8 cellular contexts compared by ENCODE assay signal in genomic region chr16:70778901-70779309, GRCh38. TPM values are rescaled to one million over a fixed set of nuclear protein-coding genes. Genes with fewer than 3 reads are reported as not detected.
DNase-seq lines count a peak whose midpoint lies in the region; ATAC-seq and TF ChIP-seq lines count a peak whose summit lies in the region.

No MANE protein-coding gene starts in this region.

- DNase-seq in SHP77 (lab: John Stamatoyannopoulos, UW) (peak; percentile 82 to 86), foreskin keratinocyte (peak; percentile 76 to 89), gastrocnemius medialis (peak; percentile 32 to 74), NAMALWA (ENCODE audit: low spot score) (no peak)
- DNase-seq in activated CD4-positive, alpha-beta T cell treated with anti-CD3 and anti-CD28 coated beads for 4 hours: no peak

- H3K9me3 ChIP-seq in HEK293 (ENCODE audit: control insufficient read depth, insufficient read depth, low read depth, low read length) (no peaks in the 10 kb centered on the region), gastrocnemius medialis (no peaks in the 10 kb centered on the region)

- H3K27ac ChIP-seq in HEK293 (ENCODE audit: extremely low read depth, low read depth, low read length): no peak overlapping the region
- no peak overlapping the region for H3K27ac ChIP-seq in foreskin keratinocyte
- peak overlapping the region; percentile 6 to 68 (median 52) for H3K27ac ChIP-seq in gastrocnemius medialis

- in situ Hi-C loops in gastrocnemius medialis (cut with MboI; ENCODE audit: low sequenced_read_pairs in 4 of 4): loop anchor here in 1 of 4 donors (10.0 kb wide), 1 partner anchor 104 kb away; no protein-coding TSS in a partner anchor

- ATAC-seq in foreskin keratinocyte (peak; percentile 97), gastrocnemius medialis (peak; percentile 75 to 91), GM18502 (IDR thresholded peaks at IDR 0.05; ENCODE audit: poor library complexity, unreplicated experiment) (no peak), GM18858 (IDR thresholded peaks at IDR 0.05; ENCODE audit: unreplicated experiment) (no peak)

- TF ChIP-seq POLR2A in gastrocnemius medialis (IDR thresholded peaks at IDR 0.05): no peak

- H3K4me3 ChIP-seq in HEK293 (ENCODE audit: low read depth, low read length) (no peak overlapping the region), gastrocnemius medialis (no peak overlapping the region)

- H3K36me3 ChIP-seq in HEK293 (ENCODE audit: control insufficient read depth in 2 of 2, insufficient read depth in 1 of 2, low read length in 2 of 2) (peaks cover 4 to 55% of the 10 kb centered on the region in 2 experiments; a peak in 2 of 3 replicates), gastrocnemius medialis (peaks cover 0 to 37% of the 10 kb centered on the region in 2 donors)

- intact Hi-C loops in gastrocnemius medialis (cut with DNase I; ENCODE audit: low total_unique reads): loop anchor here (2.0 kb wide), 1 partner anchor 22 kb away; the partner anchor contains the start of gene VAC14

- POLR2A ChIA-PET in HEK293 (lab: Yijun Ruan, JAX): interaction anchor here (1.9 kb wide), 1 partner anchor 22 kb away, joined by 7 read pairs; the partner anchor contains the start of gene VAC14

- CTCF ChIA-PET in HEK293 (lab: Yijun Ruan, JAX): interaction anchor here (0.6 to 3.2 kb wide), 5 partner anchors 8 to 1177 kb away, joined by 3 to 18 read pairs (median 4); no protein-coding TSS in a partner anchor

- H3K4me1 ChIP-seq in HEK293 (ENCODE audit: control insufficient read depth, insufficient read depth, low read length) (no peaks in the 10 kb centered on the region), foreskin keratinocyte (no peaks in the 10 kb centered on the region), gastrocnemius medialis (peaks cover 8 to 10% of the 10 kb centered on the region in 2 donors)

- TF ChIP-seq CTCF in HEK293 (tag by site-specific recombination; IDR thresholded peaks at IDR 0.05): no peak
- no peak for TF ChIP-seq CTCF in foreskin keratinocyte (conservative IDR thresholded peaks at IDR 0.05)
- no peak for TF ChIP-seq CTCF in gastrocnemius medialis (IDR thresholded peaks at IDR 0.05 in 4 of 5, conservative IDR thresholded peaks at IDR 0.05 in 1 of 5)

- H3K27me3 ChIP-seq in foreskin keratinocyte: no peaks in the 10 kb centered on the region
- H3K27me3 ChIP-seq in gastrocnemius medialis: no peaks in the 10 kb centered on the region

TF ChIP-seq in HEK293, 187 proteins besides CTCF, POLR2A, EP300 and RAD21 (continues in another document):
- TF ChIP-seq ZNF701 (tag by site-specific recombination; IDR thresholded peaks at IDR 0.05) (no peak), ZNF175 (tag by site-specific recombination; IDR thresholded peaks at IDR 0.05) (no peak), OVOL3 (tag by site-specific recombination; IDR thresholded peaks at IDR 0.05) (0 out of 2 replicates have a peak, but pooled peaks have one; percentile 24), ZNF785 (tag by site-specific recombination; IDR thresholded peaks at IDR 0.05) (no peak), ZNF558 (tag by site-specific recombination; IDR thresholded peaks at IDR 0.05) (peak; percentile 44; the same call in 1 of the 2 replicates), ZNF311 (tag by site-specific recombination; IDR thresholded peaks at IDR 0.05; ENCODE audit: borderline replicate concordance) (no peak), WT1 (tag by site-specific recombination; IDR thresholded peaks at IDR 0.05) (no peak), ZNF362 (tag by site-specific recombination; IDR thresholded peaks at IDR 0.05) (no peak), ZNF248 (tag by site-specific recombination; IDR thresholded peaks at IDR 0.05) (no peak), ZNF221 (tag by site-specific recombination; IDR thresholded peaks at IDR 0.05; ENCODE audit: borderline replicate concordance) (peak; percentile 97; the same call in 1 of the 2 replicates), GLI2 (tag by site-specific recombination; IDR thresholded peaks at IDR 0.05; ENCODE audit: borderline replicate concordance, low read depth) (no peak), KLF9 (tag by site-specific recombination; IDR thresholded peaks at IDR 0.05; ENCODE audit: low read depth) (peak; percentile 23; the same call in 1 of the 2 replicates), ZNF211 (tag by site-specific recombination; IDR thresholded peaks at IDR 0.05; ENCODE audit: low read depth) (no peak), ZBTB21 (tag by site-specific recombination; IDR thresholded peaks at IDR 0.05) (peak; percentile 79), ZNF416 (tag by site-specific recombination; IDR thresholded peaks at IDR 0.05) (0 out of 2 replicates have a peak, but pooled peaks have one; percentile 22), ELK4 (IDR thresholded peaks at IDR 0.05; ENCODE audit: borderline replicate concordance, low read depth, low read length) (no peak), ZNF510 (tag by site-specific recombination; IDR thresholded peaks at IDR 0.05; ENCODE audit: insufficient replicate concordance) (no peak), ZNF843 (tag by site-specific recombination; IDR thresholded peaks at IDR 0.05) (peak; percentile 64; the same call in 1 of the 2 replicates), ZNF658 (tag by site-specific recombination; IDR thresholded peaks at IDR 0.05) (no peak), ZNF768 (tag by site-specific recombination; IDR thresholded peaks at IDR 0.05) (peak; percentile 97), ZNF670 (tag by site-specific recombination; IDR thresholded peaks at IDR 0.05; ENCODE audit: low read depth) (no peak), ZNF645 (tag by site-specific recombination; IDR thresholded peaks at IDR 0.05) (no peak), ZNF37A (tag by site-specific recombination; IDR thresholded peaks at IDR 0.05) (no peak), ZNF776 (tag by site-specific recombination; IDR thresholded peaks at IDR 0.05; ENCODE audit: borderline replicate concordance) (no peak)
- TF ChIP-seq, protein P1, sequence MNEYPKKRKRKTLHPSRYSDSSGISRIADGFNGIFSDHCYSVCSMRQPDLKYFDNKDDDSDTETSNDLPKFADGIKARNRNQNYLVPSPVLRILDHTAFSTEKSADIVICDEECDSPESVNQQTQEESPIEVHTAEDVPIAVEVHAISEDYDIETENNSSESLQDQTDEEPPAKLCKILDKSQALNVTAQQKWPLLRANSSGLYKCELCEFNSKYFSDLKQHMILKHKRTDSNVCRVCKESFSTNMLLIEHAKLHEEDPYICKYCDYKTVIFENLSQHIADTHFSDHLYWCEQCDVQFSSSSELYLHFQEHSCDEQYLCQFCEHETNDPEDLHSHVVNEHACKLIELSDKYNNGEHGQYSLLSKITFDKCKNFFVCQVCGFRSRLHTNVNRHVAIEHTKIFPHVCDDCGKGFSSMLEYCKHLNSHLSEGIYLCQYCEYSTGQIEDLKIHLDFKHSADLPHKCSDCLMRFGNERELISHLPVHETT (tag by site-specific recombination; IDR thresholded peaks at IDR 0.05): peak; percentile 78
- TF ChIP-seq, protein P2, sequence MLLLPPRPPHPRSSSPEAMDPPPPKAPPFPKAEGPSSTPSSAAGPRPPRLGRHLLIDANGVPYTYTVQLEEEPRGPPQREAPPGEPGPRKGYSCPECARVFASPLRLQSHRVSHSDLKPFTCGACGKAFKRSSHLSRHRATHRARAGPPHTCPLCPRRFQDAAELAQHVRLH (tag by site-specific recombination; IDR thresholded peaks at IDR 0.05): peak; percentile 95
- TF ChIP-seq, protein P3, sequence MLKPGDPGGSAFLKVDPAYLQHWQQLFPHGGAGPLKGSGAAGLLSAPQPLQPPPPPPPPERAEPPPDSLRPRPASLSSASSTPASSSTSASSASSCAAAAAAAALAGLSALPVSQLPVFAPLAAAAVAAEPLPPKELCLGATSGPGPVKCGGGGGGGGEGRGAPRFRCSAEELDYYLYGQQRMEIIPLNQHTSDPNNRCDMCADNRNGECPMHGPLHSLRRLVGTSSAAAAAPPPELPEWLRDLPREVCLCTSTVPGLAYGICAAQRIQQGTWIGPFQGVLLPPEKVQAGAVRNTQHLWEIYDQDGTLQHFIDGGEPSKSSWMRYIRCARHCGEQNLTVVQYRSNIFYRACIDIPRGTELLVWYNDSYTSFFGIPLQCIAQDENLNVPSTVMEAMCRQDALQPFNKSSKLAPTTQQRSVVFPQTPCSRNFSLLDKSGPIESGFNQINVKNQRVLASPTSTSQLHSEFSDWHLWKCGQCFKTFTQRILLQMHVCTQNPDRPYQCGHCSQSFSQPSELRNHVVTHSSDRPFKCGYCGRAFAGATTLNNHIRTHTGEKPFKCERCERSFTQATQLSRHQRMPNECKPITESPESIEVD (tag by site-specific recombination; IDR thresholded peaks at IDR 0.05): no peak

RNA-seq across cellular contexts. Expression of gene VAC14, which starts 22.1 kb away (rescaled TPM):
- total RNA-seq in foreskin keratinocyte: 39.2 and 42.2 TPM in 2 replicates
- 33.5 and 41.8 TPM in 2 replicates for polyA plus RNA-seq in foreskin keratinocyte
- 10 to 100 TPM; 19.8 to 30.9 (median 27.0) TPM for total RNA-seq in gastrocnemius medialis

Comparison
In these comparisons a context has a peak if more than half of its experiments do, and no peak if none do; other contexts are left out.
1. H3K27ac ChIP-seq: peak in gastrocnemius medialis (4 of 4); none in HEK293 (single experiment) and foreskin keratinocyte (single experiment).
2. DNase-seq: peak in SHP77 (2 of 2), foreskin keratinocyte (2 of 2) and gastrocnemius medialis (2 of 2); none in activated CD4-positive, alpha-beta T cell treated with anti-CD3 and anti-CD28 coated beads for 4 hours (0 of 2) and NAMALWA (single experiment).
3. ATAC-seq: peak in foreskin keratinocyte (single experiment) and gastrocnemius medialis (2 of 2); none in GM18502 (single experiment) and GM18858 (single experiment).